20 cellular contexts compared by ENCODE assay signal in genomic region chr2:53253244-53253643, GRCh38.
"Had no signal": no experiment of that assay in that cellular context is flagged by ENCODE, and none has a peak within 500 bp of the region (broad histone marks: within the 10 kb centered on the region; RNA-seq: fewer than 3 reads in every experiment).

No MANE protein-coding gene starts in this region.

- H3K27me3 ChIP-seq: right atrium auricular region, stomach, thyroid gland, vagina had no signal

- FAIRE-seq: frontal cortex, kidney had no signal

- H3K4me1 ChIP-seq: prostate gland, right atrium auricular region, stomach, thyroid gland, vagina had no signal

- H3K36me3 ChIP-seq: prostate gland, right atrium auricular region, stomach, thyroid gland, vagina had no signal

- H3K4me1 Mint-ChIP-seq: memory B cell, natural killer cell had no signal

- H3K9me3 ChIP-seq: prostate gland, right atrium auricular region, stomach, thyroid gland, vagina had no signal

- H3K4me2 ChIP-seq: smooth muscle cell had no signal

- ATAC-seq: left lobe of liver, natural killer cell, sciatic nerve had no signal

- H3K27ac ChIP-seq: prostate gland, right atrium auricular region, stomach, thyroid gland, vagina had no signal

- H3K36me3 Mint-ChIP-seq: memory B cell, natural killer cell had no signal

- H3K27ac Mint-ChIP-seq: memory B cell, natural killer cell had no signal

- H3K9me3 Mint-ChIP-seq: memory B cell had no signal

- H3K4me3 ChIP-seq: lung, prostate gland, right atrium auricular region, smooth muscle cell, stomach, thyroid gland, vagina had no signal

- H3K4me3 Mint-ChIP-seq: memory B cell, natural killer cell had no signal

- DNase-seq: cortex of kidney; kidney; natural killer cell; stimulated activated CD4-positive, alpha-beta T cell treated with anti-CD3 and anti-CD28 coated beads, Interleukin-12 subunit alpha, Interleukin-12 subunit beta, amount 100 ng/mL, for 4 hours; stimulated activated CD4-positive, alpha-beta T cell treated with anti-CD3 and anti-CD28 coated beads, Interleukin-1b, Interleukin-23, amount 100 ng/mL, for 48 hours; stimulated activated CD4-positive, alpha-beta T cell treated with anti-CD3 and anti-CD28 coated beads, Interleukin-4, amount 100 ng/mL, for 1 hour; stimulated activated CD8-positive, alpha-beta memory T cell treated with anti-CD3 and anti-CD28 coated beads, Interleukin-4, amount 100 ng/mL, for 48 hours; stimulated activated naive CD4-positive, alpha-beta T cell treated with Interleukin-2 at 50 U/mL for 16 hours; stomach; thyroid gland; trophoblast cell had no signal
